9 cellular contexts compared by ENCODE assay signal in the genomic region with DNA sequence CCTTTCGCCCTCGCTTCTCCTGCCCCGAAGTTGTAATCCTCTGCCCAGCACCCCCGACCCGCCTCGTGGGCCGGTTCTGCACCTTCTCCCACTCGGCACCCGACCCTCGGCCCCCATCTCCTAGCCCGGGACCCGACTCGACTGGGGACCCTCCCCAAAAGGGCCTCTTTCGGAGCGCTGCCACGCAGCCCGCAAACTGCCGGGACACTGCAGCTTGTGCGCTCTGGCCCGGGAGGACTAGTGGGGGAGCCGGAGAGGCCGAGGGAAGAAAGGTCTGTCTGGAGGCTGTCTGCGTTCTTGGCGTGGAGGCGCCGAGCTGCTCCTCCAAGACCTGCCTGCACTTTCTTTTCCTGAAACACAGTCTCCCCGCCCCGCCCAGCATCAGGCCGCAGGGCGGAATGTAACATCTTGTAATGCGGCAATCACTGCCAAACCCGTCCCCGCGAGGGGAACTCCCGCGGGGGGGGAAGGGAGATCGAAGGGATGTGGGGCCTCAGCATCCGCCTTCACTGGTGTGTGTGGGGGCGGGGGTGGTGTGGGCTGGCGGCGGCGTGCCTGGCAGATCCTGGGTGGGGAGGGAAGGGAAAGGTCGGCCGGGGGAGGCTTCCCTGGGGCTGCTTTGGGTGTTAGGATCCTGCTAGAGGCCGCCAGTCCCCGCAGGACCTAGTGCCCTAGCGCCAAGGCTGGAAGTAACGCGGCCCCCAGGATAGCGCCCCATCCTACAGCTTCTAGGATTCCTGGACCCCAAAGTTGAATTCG. TPM values are rescaled to one million over a fixed set of nuclear protein-coding genes. Genes with fewer than 3 reads are reported as not detected.
DNase-seq lines count a peak whose midpoint lies in the region; ATAC-seq, FAIRE-seq and TF ChIP-seq lines count a peak whose summit lies in the region.
"Had no signal": no experiment of that assay in that cellular context is flagged by ENCODE, and none has a peak within 500 bp of the region (broad histone marks: within the 10 kb centered on the region; RNA-seq: fewer than 3 reads in every experiment).

No MANE protein-coding gene starts in this region.

- H3K79me2 ChIP-seq in endothelial cell of umbilical vein (ENCODE audit: control insufficient read depth, insufficient read depth, low read length), result no peaks in the 10 kb centered on the region

- H3K27ac ChIP-seq in endothelial cell of umbilical vein (ENCODE audit: insufficient read depth, low read depth, low read length) (no peak overlapping the region), tibial nerve (peak overlapping the region in 1 of 4 donors; percentile 64)

- H3K9me3 Mint-ChIP-seq in activated CD8-positive, alpha-beta T cell treated with anti-CD3 and anti-CD28 coated beads for 36 hours, result no peaks in the 10 kb centered on the region
- peaks cover 4 to 29% (median 18%) of the 10 kb centered on the region in 7 donors for H3K9me3 Mint-ChIP-seq in naive B cell

- no peaks in the 10 kb centered on the region for H3K9me3 ChIP-seq in endothelial cell of umbilical vein (replicated peaks; ENCODE audit: control insufficient read depth, insufficient read depth, low read length)
- no peaks in the 10 kb centered on the region for H3K9me3 ChIP-seq in tibial nerve

- peak overlapping the region; percentile 31 for H2AFZ ChIP-seq in endothelial cell of umbilical vein (ENCODE audit: low read depth, low read length)

- no peak overlapping the region for H3K27ac Mint-ChIP-seq in activated CD8-positive, alpha-beta T cell treated with anti-CD3 and anti-CD28 coated beads for 36 hours
- peak overlapping the region in 5 of 6 donors; percentile 27 to 95 (median 93) for H3K27ac Mint-ChIP-seq in naive B cell

- H4K20me1 ChIP-seq in endothelial cell of umbilical vein (replicated peaks; ENCODE audit: control insufficient read depth, extremely low read depth, insufficient read depth, low read length), result no peaks in the 10 kb centered on the region

- peaks cover 31% of the 10 kb centered on the region for H3K4me1 ChIP-seq in endothelial cell of umbilical vein (ENCODE audit: control insufficient read depth, extremely low read depth, insufficient read depth, low read length)
- peaks cover 0 to 71% (median 53%) of the 10 kb centered on the region in 4 donors for H3K4me1 ChIP-seq in tibial nerve

- H3K4me3 ChIP-seq in endothelial cell of umbilical vein (replicated peaks in 1 of 3; ENCODE audit: insufficient read depth in 1 of 3, low read depth in 1 of 3, low read length in 3 of 3) (peak overlapping the region in 2 of 3 experiments; percentile 22 to 37), tibial nerve (peak overlapping the region; percentile 20 to 52 (median 30))

- ATAC-seq in activated CD8-positive, alpha-beta T cell treated with anti-CD3 and anti-CD28 coated beads for 36 hours, result peak; percentile 61
- ATAC-seq in naive B cell (ENCODE audit: low read depth in 2 of 2), result peak; percentile 77 to 82

- peak in 1 of 2 donors; percentile 40 for TF ChIP-seq EP300 in tibial nerve (IDR thresholded peaks at IDR 0.05)

- peak overlapping the region; percentile 73 for H3K4me3 Mint-ChIP-seq in activated CD8-positive, alpha-beta T cell treated with anti-CD3 and anti-CD28 coated beads for 36 hours
- H3K4me3 Mint-ChIP-seq in naive B cell, result peak overlapping the region; percentile 75 to 94 (median 84)

- no peak overlapping the region for H3K9ac ChIP-seq in endothelial cell of umbilical vein (replicated peaks; ENCODE audit: extremely low read depth, insufficient read depth, low read length)

- dilution Hi-C loops in endothelial cell of umbilical vein (cut with MboI; ENCODE audit: extremely low pct_ligation_motif_present, low sequenced_read_pairs), result no loop called here

- DNase-seq in NCI-H2196 (lab: John Stamatoyannopoulos, UW; ENCODE audit: unreplicated experiment), result peak; percentile 31
- no peak for DNase-seq in NCI-H2196 treated with DMSO at 0.1 percent for 48 hours (lab: John Stamatoyannopoulos, UW; ENCODE audit: unreplicated experiment)
- peak; percentile 33 for DNase-seq in NCI-H2171 (lab: John Stamatoyannopoulos, UW)
- peak; percentile 80 for DNase-seq in activated CD8-positive, alpha-beta T cell treated with anti-CD3 and anti-CD28 coated beads for 36 hours
- DNase-seq in endothelial cell of umbilical vein (ENCODE audit: low read depth, low spot score), result peak; percentile 37
- DNase-seq in naive B cell, result no peak
- no peak for DNase-seq in tibial nerve (ENCODE audit: low spot score in 2 of 2)
- DNase-seq in KG1 (lab: John Stamatoyannopoulos, UW), result no peak

- no peaks in the 10 kb centered on the region for H3K36me3 Mint-ChIP-seq in activated CD8-positive, alpha-beta T cell treated with anti-CD3 and anti-CD28 coated beads for 36 hours (ENCODE audit: low read depth)
- H3K36me3 Mint-ChIP-seq in naive B cell, result peaks cover 6 to 25% of the 10 kb centered on the region in 2 donors

- peaks cover 72% of the 10 kb centered on the region for H3K27me3 Mint-ChIP-seq in activated CD8-positive, alpha-beta T cell treated with anti-CD3 and anti-CD28 coated beads for 36 hours
- H3K27me3 Mint-ChIP-seq in naive B cell, result peaks cover 57 to 80% (median 71%) of the 10 kb centered on the region in 3 donors

- BruUV-seq in endothelial cell of umbilical vein (replicated peaks; lab: Mats Ljungman, UMichigan), result no TSS peak

- POLR2A ChIA-PET in activated CD8-positive, alpha-beta T cell treated with anti-CD3 and anti-CD28 coated beads for 36 hours (lab: Charles Lee), result interaction anchor here (0.6 to 1.8 kb wide), 2 partner anchors 13 to 308 kb away, joined by 3 to 6 read pairs; no protein-coding TSS in a partner anchor
- POLR2A ChIA-PET in endothelial cell of umbilical vein (lab: Charles Lee), result no interaction called here

- peak overlapping the region; percentile 67 for H3K4me2 ChIP-seq in endothelial cell of umbilical vein (ENCODE audit: insufficient read depth, low read length)

- CTCF ChIA-PET in activated CD8-positive, alpha-beta T cell treated with anti-CD3 and anti-CD28 coated beads for 36 hours (lab: Charles Lee), result interaction anchor here (0.7 to 2.6 kb wide), 10 partner anchors 9 to 552 kb away, joined by 3 to 9 read pairs (median 5); a partner anchor contains a TSS
- CTCF ChIA-PET in endothelial cell of umbilical vein (lab: Charles Lee), result interaction anchor here (1.0 to 1.7 kb wide), 4 partner anchors 10 to 154 kb away, joined by 3 to 12 read pairs (median 4); a partner anchor contains a TSS

- TF ChIP-seq POLR2A in endothelial cell of umbilical vein (IDR thresholded peaks at IDR 0.05; ENCODE audit: low read depth, low read length) (no peak), tibial nerve (IDR thresholded peaks at IDR 0.05) (no peak)

- no peaks in the 10 kb centered on the region for H3K9me1 ChIP-seq in endothelial cell of umbilical vein (replicated peaks; ENCODE audit: control insufficient read depth, extremely low read depth, insufficient read depth, low read length)

- intact Hi-C loops in activated CD8-positive, alpha-beta T cell treated with anti-CD3 and anti-CD28 coated beads for 36 hours (cut with micrococcal nuclease), result no loop called here
- intact Hi-C loops in endothelial cell of umbilical vein (cut with micrococcal nuclease), result no loop called here

- WGBS in tibial nerve, 2 donors, result 1 to 4% methylated on average over 29 to 51 of the region's 51 CpGs

- no peak for TF ChIP-seq CTCF in activated CD8-positive, alpha-beta T cell treated with anti-CD3 and anti-CD28 coated beads for 36 hours (IDR thresholded peaks at IDR 0.05)
- TF ChIP-seq CTCF in endothelial cell of umbilical vein (IDR thresholded peaks at IDR 0.05; ENCODE audit: extremely low read depth in 1 of 2, insufficient read depth in 1 of 2, low read depth in 1 of 2, low read length in 2 of 2) (no peak), tibial nerve (IDR thresholded peaks at IDR 0.05) (no peak)

- no peak for FAIRE-seq in endothelial cell of umbilical vein (lab: Jason Lieb, UNC)

- no peaks in the 10 kb centered on the region for H3K36me3 ChIP-seq in endothelial cell of umbilical vein (ENCODE audit: control insufficient read depth in 2 of 2, extremely low read depth in 1 of 2, insufficient read depth in 2 of 2, low read length in 2 of 2)
- H3K36me3 ChIP-seq in tibial nerve, result no peaks in the 10 kb centered on the region

- H3K4me1 Mint-ChIP-seq in activated CD8-positive, alpha-beta T cell treated with anti-CD3 and anti-CD28 coated beads for 36 hours (ENCODE audit: low read depth), result peaks cover 40% of the 10 kb centered on the region
- peaks cover 24 to 31% (median 31%) of the 10 kb centered on the region in 3 donors for H3K4me1 Mint-ChIP-seq in naive B cell

- H3K27me3 ChIP-seq in endothelial cell of umbilical vein (ENCODE audit: control insufficient read depth in 2 of 2, insufficient read depth in 2 of 2, low read length in 2 of 2) (peaks cover 54 to 86% of the 10 kb centered on the region in 2 experiments), tibial nerve (peaks cover 17 to 100% of the 10 kb centered on the region in 2 donors)

TF ChIP-seq in endothelial cell of umbilical vein, 7 proteins besides CTCF, POLR2A, EP300 and RAD21 (continues in another document):
- TF ChIP-seq EZH2 (IDR thresholded peaks at IDR 0.05; ENCODE audit: borderline replicate concordance, low read depth, low read length, severe bottlenecking) (peak; percentile 94), JUN (IDR thresholded peaks at IDR 0.05; ENCODE audit: borderline replicate concordance, insufficient read depth, insufficient read length, low read depth) (no peak), FOS (IDR thresholded peaks at IDR 0.05; ENCODE audit: borderline replicate concordance, insufficient read depth, low read length) (no peak)

RNA-seq across cellular contexts. Expression of a gene that starts 7.4 kb away (rescaled TPM):
- total RNA-seq in activated CD8-positive, alpha-beta T cell treated with anti-CD3 and anti-CD28 coated beads for 36 hours, result not detected
- not detected in 2 replicates for total RNA-seq in endothelial cell of umbilical vein
- not detected in 2 replicates for polyA plus RNA-seq in endothelial cell of umbilical vein
- 0.03 TPM in 1 of 2 replicates, not detected in the other for polyA plus RNA-seq in endothelial cell of umbilical vein (2011; cell fraction: cytosol; rRNA removed)
- not detected in 2 replicates for polyA plus RNA-seq in endothelial cell of umbilical vein (2011; cell fraction: nucleus; rRNA removed)
- not detected in 2 replicates for polyA plus RNA-seq in endothelial cell of umbilical vein (2012)
- polyA minus RNA-seq in endothelial cell of umbilical vein, result not detected in 2 replicates
- polyA minus RNA-seq in endothelial cell of umbilical vein (2011; cell fraction: cytosol; rRNA and poly(A)+ RNA removed), result 0.82 TPM
- not detected in 2 replicates for polyA minus RNA-seq in endothelial cell of umbilical vein (2011; cell fraction: nucleus; rRNA and poly(A)+ RNA removed)
- polyA plus RNA-seq in naive B cell (ENCODE audit: low read depth in 6 of 6), result not detected
- not detected for total RNA-seq in tibial nerve

RNA-seq across cellular contexts. Expression of a gene that starts 10.0 kb away (rescaled TPM):
- not detected for total RNA-seq in activated CD8-positive, alpha-beta T cell treated with anti-CD3 and anti-CD28 coated beads for 36 hours
- total RNA-seq in endothelial cell of umbilical vein (not detected in 2 replicates), tibial nerve (under 1 TPM in 1 of 4 donors, not detected in 3; 0.44 TPM)
- polyA plus RNA-seq in endothelial cell of umbilical vein (0.12 and 0.14 TPM in 2 replicates), naive B cell (ENCODE audit: low read depth in 6 of 6) (not detected)
- polyA plus RNA-seq in endothelial cell of umbilical vein (2011; cell fraction: cytosol; rRNA removed), result 0.06 and 0.09 TPM in 2 replicates
- polyA plus RNA-seq in endothelial cell of umbilical vein (2011; cell fraction: nucleus; rRNA removed), result 0.21 and 0.42 TPM in 2 replicates
- polyA plus RNA-seq in endothelial cell of umbilical vein (2012), result not detected in 2 replicates
- polyA minus RNA-seq in endothelial cell of umbilical vein, result 0.36 TPM in 1 of 2 replicates, not detected in the other
- 1.2 TPM for polyA minus RNA-seq in endothelial cell of umbilical vein (2011; cell fraction: cytosol; rRNA and poly(A)+ RNA removed)
- not detected in 2 replicates for polyA minus RNA-seq in endothelial cell of umbilical vein (2011; cell fraction: nucleus; rRNA and poly(A)+ RNA removed)
- total RNA-seq: lung microvascular endothelial cell had no signal

Comparison
In these comparisons a context has a peak if more than half of its experiments do, and no peak if none do; other contexts are left out.
1. DNase-seq: peak in NCI-H2196 (single experiment), NCI-H2171 (single experiment), activated CD8-positive, alpha-beta T cell treated with anti-CD3 and anti-CD28 coated beads for 36 hours (single experiment) and endothelial cell of umbilical vein (single experiment); none in NCI-H2196 treated with DMSO at 0.1 percent for 48 hours (single experiment), naive B cell (single experiment), tibial nerve (0 of 2) and KG1 (single experiment).